In the genomic region with DNA sequence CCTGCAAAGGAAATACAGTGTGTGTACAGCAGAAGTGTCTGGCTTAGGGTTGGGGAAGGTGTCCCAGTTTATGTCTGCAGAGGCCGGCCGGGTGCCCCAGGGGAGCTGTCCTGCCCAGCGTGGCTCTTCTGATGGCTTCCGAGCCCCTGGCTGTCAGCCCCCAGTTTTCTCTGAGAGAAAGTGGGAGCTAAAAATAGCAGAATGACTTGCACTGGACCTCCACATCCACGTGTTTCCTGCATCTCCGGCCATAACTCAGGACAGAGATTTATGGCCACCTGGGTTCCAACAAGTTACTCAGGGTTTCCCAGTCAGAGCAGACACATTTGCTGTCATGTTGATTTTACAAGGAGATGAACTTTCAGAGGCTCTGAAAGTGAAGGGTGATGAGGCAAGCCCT, we compare ENCODE assay signal across 19 cellular contexts.
DNase-seq lines count a peak whose midpoint lies in the region; ATAC-seq and TF ChIP-seq lines count a peak whose summit lies in the region.
"Had no signal": no experiment of that assay in that cellular context is flagged by ENCODE, and none has a peak within 500 bp of the region (broad histone marks: within the 10 kb centered on the region; RNA-seq: fewer than 3 reads in every experiment).

No MANE protein-coding gene starts in this region.

- H3K9ac ChIP-seq in trophoblast cell (ENCODE audit: low read length), result no peak overlapping the region

- no peaks in the 10 kb centered on the region for H3K9me3 ChIP-seq in trophoblast cell (ENCODE audit: insufficient read depth, low read depth, low read length)
- H3K9me3 ChIP-seq in T-helper 17 cell (ENCODE audit: control insufficient read depth, low read length, poor library complexity, severe bottlenecking), result peaks cover 2% of the 10 kb centered on the region
- H3K9me3 ChIP-seq: left lung, upper lobe of right lung had no signal

- no peak overlapping the region for H4K91ac ChIP-seq in trophoblast cell (ENCODE audit: low read depth, low read length)

- intact Hi-C loops in left cardiac atrium (cut with DNase I), result no loop called here

- no peak overlapping the region for H2AK5ac ChIP-seq in trophoblast cell (ENCODE audit: low read length)

- H3K36me3 ChIP-seq in trophoblast cell (ENCODE audit: control insufficient read depth in 1 of 2, insufficient read depth in 2 of 2, low read length in 2 of 2), result no peaks in the 10 kb centered on the region
- H3K36me3 ChIP-seq: brain microvascular endothelial cell, left lung, upper lobe of right lung had no signal

- DNase-seq in EH (ENCODE audit: low read depth), result peak; percentile 71
- DNase-seq in left cardiac atrium, result no peak
- DNase-seq in trophoblast cell, result no peak
- DNase-seq in T-helper 17 cell, result no peak
- DNase-seq in dermis blood vessel endothelial cell, result no peak
- no peak for DNase-seq in stimulated activated CD8-positive, alpha-beta memory T cell treated with anti-CD3 and anti-CD28 coated beads, Interleukin-4, amount 100 ng/mL, for 48 hours
- DNase-seq in AG08395 (ENCODE audit: low spot score), result no peak
- DNase-seq: activated CD4-positive, alpha-beta T cell treated with anti-CD3 and anti-CD28 coated beads, Interleukin-2, amount 50 U/mL, for 1 hour; brain microvascular endothelial cell; head of caudate nucleus; left lung; NCI-H1092; NCI-H345; occipital lobe; PC-3; stimulated activated CD4-positive, alpha-beta T cell treated with anti-CD3 and anti-CD28 coated beads, Interleukin-15, amount 100 ng/mL, for 24 hours; T-cell; upper lobe of right lung had no signal

- H3K4ac ChIP-seq in trophoblast cell (ENCODE audit: low read depth, low read length), result no peak overlapping the region

- H3K4me1 Mint-ChIP-seq in T-helper 17 cell, result peaks cover 4% of the 10 kb centered on the region

- H3K18ac ChIP-seq in trophoblast cell (ENCODE audit: low read length), result no peak overlapping the region

- no peak overlapping the region for H3K23ac ChIP-seq in trophoblast cell (ENCODE audit: low read length)

- H3K27me3 Mint-ChIP-seq in T-helper 17 cell, result peaks cover 35% of the 10 kb centered on the region

- peak; percentile 9 to 24 for ATAC-seq in left cardiac atrium
- no peak for ATAC-seq in T-helper 17 cell
- ATAC-seq: left lung, PC-3, T-cell, upper lobe of right lung had no signal

- no peaks in the 10 kb centered on the region for H3K27me3 ChIP-seq in trophoblast cell (ENCODE audit: insufficient read depth, low read length)
- H3K27me3 ChIP-seq: brain microvascular endothelial cell had no signal

- no peak overlapping the region for H2BK120ac ChIP-seq in trophoblast cell (ENCODE audit: insufficient read depth, low read length, poor library complexity)

- H3K27ac ChIP-seq in VCaP (peak overlapping the region; percentile 31), trophoblast cell (ENCODE audit: low read depth, low read length) (peak overlapping the region; percentile 56)
- H3K27ac ChIP-seq: brain microvascular endothelial cell, left lung, upper lobe of right lung had no signal

- WGBS in trophoblast cell (ENCODE audit: extremely low coverage, insufficient coverage, insufficient read length), result no CpG with 5 or more reads among the region's 6 CpGs

- H4K8ac ChIP-seq in trophoblast cell (ENCODE audit: low read depth, low read length), result no peak overlapping the region

- H3K79me1 ChIP-seq in trophoblast cell (ENCODE audit: low read length), result peaks cover 16% of the 10 kb centered on the region

- H3K79me2 ChIP-seq in trophoblast cell (ENCODE audit: control insufficient read depth, insufficient read depth, low read length, poor library complexity), result peaks cover 2% of the 10 kb centered on the region

- H4K12ac ChIP-seq in trophoblast cell (ENCODE audit: low read depth, low read length), result no peak overlapping the region

- H3K4me3 Mint-ChIP-seq in T-helper 17 cell, result no peak overlapping the region
- H3K4me3 Mint-ChIP-seq: T-cell had no signal

- H3K27ac Mint-ChIP-seq in T-helper 17 cell, result no peak overlapping the region
- H3K27ac Mint-ChIP-seq: T-cell had no signal

- no peak overlapping the region for H2AFZ ChIP-seq in trophoblast cell (ENCODE audit: insufficient read depth, low read length, poor library complexity)

- H2BK12ac ChIP-seq in trophoblast cell (ENCODE audit: low read length), result no peak overlapping the region

- H3K4me2 ChIP-seq in trophoblast cell (ENCODE audit: low read length), result peak overlapping the region; percentile 13

- no peak for TF ChIP-seq CTCF in VCaP (conservative IDR thresholded peaks at IDR 0.05)

- H2BK5ac ChIP-seq in trophoblast cell (ENCODE audit: low read depth, low read length, poor library complexity), result no peak overlapping the region

- H3K4me1 ChIP-seq in trophoblast cell (ENCODE audit: control insufficient read depth in 1 of 2, insufficient read depth in 2 of 2, low read length in 2 of 2), result peaks cover 23 to 26% of the 10 kb centered on the region in 2 experiments

- H3K4me3 ChIP-seq in trophoblast cell (ENCODE audit: low read depth, low read length), result no peak overlapping the region
- H3K4me3 ChIP-seq: left lung, upper lobe of right lung had no signal

- H3K36me3 Mint-ChIP-seq in T-helper 17 cell (ENCODE audit: low read depth), result no peaks in the 10 kb centered on the region
- H3K36me3 Mint-ChIP-seq: T-cell had no signal

- H3K14ac ChIP-seq in trophoblast cell (ENCODE audit: low read length), result no peak overlapping the region
